1 cellular context compared by ENCODE assay signal in the genomic region with DNA sequence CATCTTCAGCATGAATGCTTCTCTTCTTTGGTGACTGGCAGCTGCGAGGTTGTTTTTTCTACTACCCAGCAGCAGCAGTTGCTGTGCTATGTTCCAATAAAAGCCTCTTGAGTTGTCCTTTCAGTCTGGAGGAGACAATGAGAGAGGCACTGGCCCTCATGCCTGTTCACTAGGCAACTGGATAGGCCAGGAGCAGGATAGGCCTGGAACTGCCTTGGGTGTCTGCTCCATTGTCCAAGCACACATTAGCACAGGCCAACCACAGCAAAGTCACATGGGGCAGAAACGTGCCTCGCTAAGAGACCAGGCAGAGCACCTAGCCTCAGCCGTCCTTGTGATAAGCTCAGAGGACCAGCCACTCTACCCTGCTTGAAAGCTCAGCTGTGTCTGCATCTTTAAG.
TF ChIP-seq lines count a peak whose summit lies in the region.

No MANE protein-coding gene starts in this region.

TF ChIP-seq in IMR-90, 13 proteins besides CTCF, POLR2A, EP300 and RAD21 (continued from another document):
- TF ChIP-seq BHLHE40 (IDR thresholded peaks at IDR 0.05; ENCODE audit: low read depth, low read length) (no peak), RCOR1 (IDR thresholded peaks at IDR 0.05; ENCODE audit: insufficient replicate concordance, low read length) (no peak), SMC3 (IDR thresholded peaks at IDR 0.05; ENCODE audit: low read depth, low read length) (no peak), CEBPB (IDR thresholded peaks at IDR 0.05; ENCODE audit: low read depth, low read length) (no peak), NFE2L2 (IDR thresholded peaks at IDR 0.05; ENCODE audit: low read depth, low read length) (no peak), FOS (IDR thresholded peaks at IDR 0.05; ENCODE audit: low read depth, low read length) (no peak), RFX5 (IDR thresholded peaks at IDR 0.05; ENCODE audit: low read depth, low read length) (no peak), CHD1 (IDR thresholded peaks at IDR 0.05; ENCODE audit: low read depth, low read length) (no peak)
- TF ChIP-seq, protein P1, sequence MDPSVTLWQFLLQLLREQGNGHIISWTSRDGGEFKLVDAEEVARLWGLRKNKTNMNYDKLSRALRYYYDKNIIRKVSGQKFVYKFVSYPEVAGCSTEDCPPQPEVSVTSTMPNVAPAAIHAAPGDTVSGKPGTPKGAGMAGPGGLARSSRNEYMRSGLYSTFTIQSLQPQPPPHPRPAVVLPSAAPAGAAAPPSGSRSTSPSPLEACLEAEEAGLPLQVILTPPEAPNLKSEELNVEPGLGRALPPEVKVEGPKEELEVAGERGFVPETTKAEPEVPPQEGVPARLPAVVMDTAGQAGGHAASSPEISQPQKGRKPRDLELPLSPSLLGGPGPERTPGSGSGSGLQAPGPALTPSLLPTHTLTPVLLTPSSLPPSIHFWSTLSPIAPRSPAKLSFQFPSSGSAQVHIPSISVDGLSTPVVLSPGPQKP (IDR thresholded peaks at IDR 0.05; ENCODE audit: borderline replicate concordance, low read depth, low read length): no peak
